24 cellular contexts compared by ENCODE assay signal in genomic region chr13:33172911-33173310, GRCh38.
A peak's percentile ranks its signal among the peaks of the same experiment; 100 is the strongest.
DNase-seq lines count a peak whose midpoint lies in the region; ATAC-seq, FAIRE-seq and TF ChIP-seq lines count a peak whose summit lies in the region.
"Had no signal": no experiment of that assay in that cellular context is flagged by ENCODE, and none has a peak within 500 bp of the region (broad histone marks: within the 10 kb centered on the region; RNA-seq: fewer than 3 reads in every experiment).

No MANE protein-coding gene starts in this region.

- H3K27me3 Mint-ChIP-seq in astrocyte (ENCODE audit: low read depth, unreplicated experiment) = no peaks in the 10 kb centered on the region
- peaks cover 3% of the 10 kb centered on the region for H3K27me3 Mint-ChIP-seq in activated CD8-positive, alpha-beta T cell treated with anti-CD3 and anti-CD28 coated beads, Interleukin-2, amount 10 ng/mL, durations not matched to agents 7 days and 5 days (ENCODE audit: low read depth)
- H3K27me3 Mint-ChIP-seq: activated CD4-positive, alpha-beta T cell treated with anti-CD3 and anti-CD28 coated beads, Interleukin-2, amount 10 ng/mL, durations not matched to agents 24 days and 14 days had no signal

- H3K36me3 ChIP-seq in SK-N-SH (replicated peaks in 1 of 2; ENCODE audit: control insufficient read depth in 1 of 2, insufficient read depth in 2 of 2, low read length in 1 of 2) (no peaks in the 10 kb centered on the region), astrocyte (ENCODE audit: insufficient read depth, low read length) (peaks cover 2% of the 10 kb centered on the region), keratinocyte (ENCODE audit: control insufficient read depth in 2 of 2, extremely low read depth in 1 of 2, insufficient read depth in 2 of 2, low read length in 2 of 2) (peaks cover 2 to 6% of the 10 kb centered on the region in 2 experiments), skeletal muscle satellite cell (ENCODE audit: insufficient read depth, low read length) (peaks cover 45% of the 10 kb centered on the region)
- H3K36me3 ChIP-seq: pancreas, WERI-Rb-1 had no signal

- WGBS in SK-N-SH (ENCODE audit: low lambda C conversion rate) = 74% methylated on average over 5 of the region's 5 CpGs

- H3K9me3 ChIP-seq in SK-N-SH = no peaks in the 10 kb centered on the region
- no peaks in the 10 kb centered on the region for H3K9me3 ChIP-seq in astrocyte (ENCODE audit: insufficient read depth, low read depth, low read length)
- no peaks in the 10 kb centered on the region for H3K9me3 ChIP-seq in keratinocyte (ENCODE audit: control insufficient read depth, low read depth, low read length)
- H3K9me3 ChIP-seq in skeletal muscle satellite cell (replicated peaks; ENCODE audit: low read length) = no peaks in the 10 kb centered on the region
- H3K9me3 ChIP-seq: pancreas had no signal

- no peak overlapping the region for H3K4me2 ChIP-seq in SK-N-SH
- no peak overlapping the region for H3K4me2 ChIP-seq in astrocyte (ENCODE audit: low read length)
- no peak overlapping the region for H3K4me2 ChIP-seq in keratinocyte (ENCODE audit: control insufficient read depth, extremely low read depth, insufficient read depth, low read depth, low read length)
- peak overlapping the region; percentile 48 for H3K4me2 ChIP-seq in skeletal muscle satellite cell (ENCODE audit: low read length)

- H3K27ac ChIP-seq in SK-N-SH (ENCODE audit: low read depth in 2 of 2, low read length in 1 of 2) = no peak overlapping the region
- peak overlapping the region; percentile 15 for H3K27ac ChIP-seq in astrocyte (ENCODE audit: low read depth, low read length)
- H3K27ac ChIP-seq in keratinocyte (ENCODE audit: control insufficient read depth, insufficient read depth, low read length) = peak overlapping the region; percentile 17
- H3K27ac ChIP-seq: pancreas, WERI-Rb-1 had no signal

- no peaks in the 10 kb centered on the region for H3K9me3 Mint-ChIP-seq in astrocyte (ENCODE audit: unreplicated experiment)
- no peaks in the 10 kb centered on the region for H3K9me3 Mint-ChIP-seq in activated CD8-positive, alpha-beta T cell treated with anti-CD3 and anti-CD28 coated beads, Interleukin-2, amount 10 ng/mL, durations not matched to agents 7 days and 5 days (ENCODE audit: insufficient read depth)
- H3K9me3 Mint-ChIP-seq: activated naive CD4-positive, alpha-beta T cell treated with anti-CD3 and anti-CD28 coated beads for 36 hours; natural killer cell treated with Interleukin-12 subunit alpha and Interleukin-12 subunit beta and Interleukin-15 and Interleukin-18, amount 100 ng/mL, for 72 hours had no signal

- TF ChIP-seq RAD21 in SK-N-SH (IDR thresholded peaks at IDR 0.05; ENCODE audit: low read length) = no peak

- no peak for TF ChIP-seq CTCF in SK-N-SH (IDR thresholded peaks at IDR 0.05)
- no peak for TF ChIP-seq CTCF in astrocyte (IDR thresholded peaks at IDR 0.05; ENCODE audit: insufficient read depth, low read depth, low read length)
- TF ChIP-seq CTCF in keratinocyte (optimal IDR thresholded peaks at IDR 0.05 in 1 of 3, IDR thresholded peaks at IDR 0.05 in 1 of 3, conservative IDR thresholded peaks at IDR 0.05 in 1 of 3; ENCODE audit: extremely low read depth in 1 of 3, insufficient read depth in 2 of 3, low read length in 3 of 3) = no peak

- dilution Hi-C loops in keratinocyte (cut with MboI; ENCODE audit: extremely low pct_ligation_motif_present, low sequenced_read_pairs) = no loop called here

- H3K4me1 ChIP-seq in SK-N-SH (ENCODE audit: control insufficient read depth in 1 of 2, insufficient read depth in 2 of 2, low read depth in 1 of 2, low read length in 1 of 2) = peaks cover 13 to 71% of the 10 kb centered on the region in 2 experiments
- H3K4me1 ChIP-seq in astrocyte (ENCODE audit: insufficient read depth, low read length) = peaks cover 33% of the 10 kb centered on the region
- H3K4me1 ChIP-seq in keratinocyte (ENCODE audit: control insufficient read depth, extremely low read depth, insufficient read depth, low read length) = peaks cover 38% of the 10 kb centered on the region
- peaks cover 80% of the 10 kb centered on the region for H3K4me1 ChIP-seq in skeletal muscle satellite cell (ENCODE audit: control insufficient read depth, insufficient read depth, low read length)

- no peaks in the 10 kb centered on the region for H4K20me1 ChIP-seq in SK-N-SH (ENCODE audit: insufficient read depth)
- H4K20me1 ChIP-seq in astrocyte (ENCODE audit: insufficient read depth, low read length) = no peaks in the 10 kb centered on the region
- H4K20me1 ChIP-seq in keratinocyte (ENCODE audit: control insufficient read depth, extremely low read depth, insufficient read depth, low read length) = no peaks in the 10 kb centered on the region

- H3K4me1 Mint-ChIP-seq in astrocyte (ENCODE audit: low read depth, unreplicated experiment) = peaks cover 42% of the 10 kb centered on the region
- H3K4me1 Mint-ChIP-seq in activated CD8-positive, alpha-beta T cell treated with anti-CD3 and anti-CD28 coated beads, Interleukin-2, amount 10 ng/mL, durations not matched to agents 7 days and 5 days (ENCODE audit: low read depth) = no peaks in the 10 kb centered on the region

- FAIRE-seq in astrocyte (lab: Jason Lieb, UNC) (no peak), keratinocyte (lab: Jason Lieb, UNC) (no peak)
- FAIRE-seq: A204.1 had no signal

- no peak for DNase-seq in SK-N-SH
- DNase-seq in astrocyte (ENCODE audit: low read depth) = no peak
- no peak for DNase-seq in keratinocyte (ENCODE audit: low read depth, low spot score)
- DNase-seq in AG20443 (ENCODE audit: low spot score) = no peak
- no peak for DNase-seq in activated CD8-positive, alpha-beta T cell treated with anti-CD3 and anti-CD28 coated beads, Interleukin-2, amount 10 ng/mL, durations not matched to agents 7 days and 5 days
- DNase-seq in NCI-H1092 (lab: John Stamatoyannopoulos, UW) = no peak
- DNase-seq: activated CD4-positive, alpha-beta T cell treated with anti-CD3 and anti-CD28 coated beads, Interleukin-2, amount 10 ng/mL, durations not matched to agents 24 days and 14 days; activated naive CD4-positive, alpha-beta T cell treated with anti-CD3 and anti-CD28 coated beads for 36 hours; activated T-cell treated with anti-CD3 and anti-CD28 coated beads, Interleukin-2, amount 50 U/mL, for 48 hours; central memory CD4-positive, alpha-beta T cell; GOT3; head of caudate nucleus; midbrain; NCI-H1048; NCI-H187; NCI-H526 treated with DMSO at 0.1 percent for 48 hours; pancreas; T-helper 2 cell; WERI-Rb-1 had no signal

- no peak overlapping the region for H3K4me3 ChIP-seq in SK-N-SH (ENCODE audit: low read depth in 2 of 2, low read length in 1 of 2)
- no peak overlapping the region for H3K4me3 ChIP-seq in astrocyte (ENCODE audit: insufficient read depth, low read depth, low read length)
- H3K4me3 ChIP-seq in keratinocyte (ENCODE audit: control insufficient read depth in 2 of 3, extremely low read depth in 1 of 3, insufficient read depth in 2 of 3, low read depth in 1 of 3, low read length in 3 of 3) = no peak overlapping the region
- peak overlapping the region; percentile 8 for H3K4me3 ChIP-seq in skeletal muscle satellite cell (ENCODE audit: low read length)
- H3K4me3 ChIP-seq: pancreas had no signal

- no peak overlapping the region for H2AFZ ChIP-seq in SK-N-SH (ENCODE audit: low read depth)
- H2AFZ ChIP-seq in astrocyte (ENCODE audit: low read depth, low read length) = no peak overlapping the region
- no peak overlapping the region for H2AFZ ChIP-seq in keratinocyte (ENCODE audit: control insufficient read depth, low read length)

- H3K9me2 ChIP-seq in SK-N-SH = no peaks in the 10 kb centered on the region

- H3K9ac ChIP-seq in SK-N-SH (no peak overlapping the region), astrocyte (ENCODE audit: low read length) (no peak overlapping the region), keratinocyte (ENCODE audit: control insufficient read depth, extremely low read depth, insufficient read depth, low read length) (no peak overlapping the region), skeletal muscle satellite cell (ENCODE audit: low read depth, low read length) (peak overlapping the region; percentile 76)

- H3K9me1 ChIP-seq in keratinocyte (ENCODE audit: control insufficient read depth, extremely low read depth, insufficient read depth, low read length) = no peaks in the 10 kb centered on the region

- ATAC-seq in SK-N-SH treated with all-trans-retinoic acid at 6 μM for 48 hours = no peak
- ATAC-seq in activated CD8-positive, alpha-beta T cell treated with anti-CD3 and anti-CD28 coated beads, Interleukin-2, amount 10 ng/mL, durations not matched to agents 7 days and 5 days = no peak
- ATAC-seq: left lobe of liver; natural killer cell treated with Interleukin-12 subunit alpha and Interleukin-12 subunit beta and Interleukin-15 and Interleukin-18, amount 100 ng/mL, for 72 hours had no signal

- H3F3A ChIP-seq in SK-N-SH (replicated peaks; ENCODE audit: insufficient read depth) = peaks cover 22% of the 10 kb centered on the region

- TF ChIP-seq EP300 in SK-N-SH (IDR thresholded peaks at IDR 0.05; ENCODE audit: borderline replicate concordance in 1 of 2, low read depth in 1 of 2, low read length in 1 of 2) = no peak

- H3K27ac Mint-ChIP-seq in astrocyte (ENCODE audit: unreplicated experiment) = no peak overlapping the region
- H3K27ac Mint-ChIP-seq in activated CD8-positive, alpha-beta T cell treated with anti-CD3 and anti-CD28 coated beads, Interleukin-2, amount 10 ng/mL, durations not matched to agents 7 days and 5 days = no peak overlapping the region
- H3K27ac Mint-ChIP-seq: activated CD4-positive, alpha-beta T cell treated with anti-CD3 and anti-CD28 coated beads, Interleukin-2, amount 10 ng/mL, durations not matched to agents 24 days and 14 days; activated naive CD4-positive, alpha-beta T cell treated with anti-CD3 and anti-CD28 coated beads for 36 hours; natural killer cell treated with Interleukin-12 subunit alpha and Interleukin-12 subunit beta and Interleukin-15 and Interleukin-18, amount 100 ng/mL, for 72 hours had no signal

- H3K27me3 ChIP-seq in SK-N-SH (ENCODE audit: insufficient read depth) (no peaks in the 10 kb centered on the region), astrocyte (ENCODE audit: insufficient read depth, low read length) (no peaks in the 10 kb centered on the region), keratinocyte (ENCODE audit: control insufficient read depth, extremely low read depth, insufficient read depth, low read length) (no peaks in the 10 kb centered on the region), skeletal muscle satellite cell (ENCODE audit: control insufficient read depth, insufficient read depth, low read length) (no peaks in the 10 kb centered on the region)
- H3K27me3 ChIP-seq: pancreas had no signal

- H3K79me2 ChIP-seq in SK-N-SH (ENCODE audit: insufficient read depth) = peaks cover 16% of the 10 kb centered on the region
- peaks cover 80% of the 10 kb centered on the region for H3K79me2 ChIP-seq in astrocyte (ENCODE audit: insufficient read depth, low read length)
- peaks cover 2% of the 10 kb centered on the region for H3K79me2 ChIP-seq in keratinocyte (ENCODE audit: control insufficient read depth, insufficient read depth, low read length)

- CTCF ChIA-PET in SK-N-SH (lab: Yijun Ruan, JAX) = no interaction called here
- CTCF ChIA-PET in activated CD8-positive, alpha-beta T cell treated with anti-CD3 and anti-CD28 coated beads, Interleukin-2, amount 10 ng/mL, durations not matched to agents 7 days and 5 days (lab: Charles Lee) = no interaction called here

- H3K36me3 Mint-ChIP-seq in astrocyte (ENCODE audit: low read depth, unreplicated experiment) = peaks cover 3% of the 10 kb centered on the region
- no peaks in the 10 kb centered on the region for H3K36me3 Mint-ChIP-seq in activated CD8-positive, alpha-beta T cell treated with anti-CD3 and anti-CD28 coated beads, Interleukin-2, amount 10 ng/mL, durations not matched to agents 7 days and 5 days (ENCODE audit: low read depth)
- H3K36me3 Mint-ChIP-seq: natural killer cell treated with Interleukin-12 subunit alpha and Interleukin-12 subunit beta and Interleukin-15 and Interleukin-18, amount 100 ng/mL, for 72 hours had no signal

- POLR2A ChIA-PET in SK-N-SH (lab: Yijun Ruan, JAX) = no interaction called here
- POLR2A ChIA-PET in activated CD8-positive, alpha-beta T cell treated with anti-CD3 and anti-CD28 coated beads, Interleukin-2, amount 10 ng/mL, durations not matched to agents 7 days and 5 days (lab: Charles Lee) = no interaction called here

- H3K4me3 Mint-ChIP-seq in astrocyte (ENCODE audit: unreplicated experiment) = no peak overlapping the region
- H3K4me3 Mint-ChIP-seq in activated CD8-positive, alpha-beta T cell treated with anti-CD3 and anti-CD28 coated beads, Interleukin-2, amount 10 ng/mL, durations not matched to agents 7 days and 5 days = no peak overlapping the region
- H3K4me3 Mint-ChIP-seq: activated CD4-positive, alpha-beta T cell treated with anti-CD3 and anti-CD28 coated beads, Interleukin-2, amount 10 ng/mL, durations not matched to agents 24 days and 14 days; activated naive CD4-positive, alpha-beta T cell treated with anti-CD3 and anti-CD28 coated beads for 36 hours; natural killer cell treated with Interleukin-12 subunit alpha and Interleukin-12 subunit beta and Interleukin-15 and Interleukin-18, amount 100 ng/mL, for 72 hours had no signal

Comparison
In these comparisons a context has a peak if more than half of its experiments do, and no peak if none do; other contexts are left out.
1. H3K27ac ChIP-seq: peak in astrocyte (single experiment) and keratinocyte (single experiment); none in SK-N-SH (0 of 2).